ENCODE assay signal across 10 cellular contexts in genomic region chr1:162003061-162003824, GRCh38. TPM values are rescaled to one million over a fixed set of nuclear protein-coding genes. Genes with fewer than 3 reads are reported as not detected.
DNase-seq lines count a peak whose midpoint lies in the region; ATAC-seq, FAIRE-seq and TF ChIP-seq lines count a peak whose summit lies in the region.
"Had no signal": no experiment of that assay in that cellular context is flagged by ENCODE, and none has a peak within 500 bp of the region (broad histone marks: within the 10 kb centered on the region; RNA-seq: fewer than 3 reads in every experiment).

No MANE protein-coding gene starts in this region.

- DNase-seq in DMS 273 (lab: John Stamatoyannopoulos, UW; ENCODE audit: unreplicated experiment) (peak; percentile 25), DMS 273 treated with DMSO at 0.1 percent for 48 hours (lab: John Stamatoyannopoulos, UW) (no peak), brain pericyte (ENCODE audit: low read depth, low spot score) (peak; percentile 84), lower lobe of right lung (no peak), urothelium cell line (ENCODE audit: low spot score) (peak; percentile 81), GM19239 (ENCODE audit: insufficient read length, low spot score) (no peak), D341Med (ENCODE audit: low spot score) (no peak)

- H3K4me3 ChIP-seq in lower lobe of right lung: peak overlapping the region; percentile 27

- H3K4me1 ChIP-seq in lower lobe of right lung: no peaks in the 10 kb centered on the region

- no peak for TF ChIP-seq CTCF in lower lobe of right lung (IDR thresholded peaks at IDR 0.05)

- FAIRE-seq in urothelium cell line (lab: Jason Lieb, UNC) (peak; percentile 30), GM19239 (lab: Jason Lieb, UNC) (no peak)
- FAIRE-seq: TTC549 had no signal

- no peaks in the 10 kb centered on the region for H3K36me3 ChIP-seq in lower lobe of right lung

- ATAC-seq in lower lobe of right lung (peak; percentile 21 to 65), GM21737 (IDR thresholded peaks at IDR 0.05; ENCODE audit: unreplicated experiment) (no peak)

- H3K27me3 ChIP-seq in lower lobe of right lung (ENCODE audit: low read depth): no peaks in the 10 kb centered on the region

- peak overlapping the region; percentile 58 for H3K27ac ChIP-seq in lower lobe of right lung
- H3K27ac ChIP-seq: 22Rv1 had no signal

- intact Hi-C loops in lower lobe of right lung (cut with DNase I): no loop called here

- no peaks in the 10 kb centered on the region for H3K9me3 ChIP-seq in lower lobe of right lung

RNA-seq across cellular contexts. Expression of gene OLFML2B, which starts 20.4 kb away (rescaled TPM):
- 19.1 TPM for total RNA-seq in lower lobe of right lung

Comparison
In these comparisons a context has a peak if more than half of its experiments do, and no peak if none do; other contexts are left out.
1. DNase-seq: peak in DMS 273 (single experiment), brain pericyte (single experiment) and urothelium cell line (single experiment); none in DMS 273 treated with DMSO at 0.1 percent for 48 hours (single experiment), lower lobe of right lung (single experiment), GM19239 (single experiment) and D341Med (single experiment).